Comparison of ENCODE assay signal across 1 cellular context in genomic region chr5:150139334-150139733, GRCh38.
A peak's percentile ranks its signal among the peaks of the same experiment; 100 is the strongest.
TF ChIP-seq lines count a peak whose summit lies in the region.

No MANE protein-coding gene starts in this region.

TF ChIP-seq in H1, 55 proteins besides CTCF, POLR2A, EP300 and RAD21:
- TF ChIP-seq CEBPB (IDR thresholded peaks at IDR 0.05; ENCODE audit: low read depth, low read length) (no peak), USF2 (IDR thresholded peaks at IDR 0.05; ENCODE audit: low read length) (no peak), CREB1 (IDR thresholded peaks at IDR 0.05) (no peak), TEAD4 (IDR thresholded peaks at IDR 0.05; ENCODE audit: low read depth, low read length) (0 out of 2 replicates have a peak, but pooled peaks have one; percentile 28), TAF1 (IDR thresholded peaks at IDR 0.05; ENCODE audit: low read depth, low read length) (no peak), JUND (IDR thresholded peaks at IDR 0.05; ENCODE audit: low read length) (no peak), RFX5 (IDR thresholded peaks at IDR 0.05; ENCODE audit: borderline replicate concordance, low read depth, low read length) (no peak), EGR1 (IDR thresholded peaks at IDR 0.05; ENCODE audit: borderline replicate concordance, low read depth, low read length) (no peak), CBX8 (IDR thresholded peaks at IDR 0.05; ENCODE audit: borderline replicate concordance, low read depth, low read length) (no peak)
